Comparison of ENCODE assay signal across 8 cellular contexts in the genomic region with DNA sequence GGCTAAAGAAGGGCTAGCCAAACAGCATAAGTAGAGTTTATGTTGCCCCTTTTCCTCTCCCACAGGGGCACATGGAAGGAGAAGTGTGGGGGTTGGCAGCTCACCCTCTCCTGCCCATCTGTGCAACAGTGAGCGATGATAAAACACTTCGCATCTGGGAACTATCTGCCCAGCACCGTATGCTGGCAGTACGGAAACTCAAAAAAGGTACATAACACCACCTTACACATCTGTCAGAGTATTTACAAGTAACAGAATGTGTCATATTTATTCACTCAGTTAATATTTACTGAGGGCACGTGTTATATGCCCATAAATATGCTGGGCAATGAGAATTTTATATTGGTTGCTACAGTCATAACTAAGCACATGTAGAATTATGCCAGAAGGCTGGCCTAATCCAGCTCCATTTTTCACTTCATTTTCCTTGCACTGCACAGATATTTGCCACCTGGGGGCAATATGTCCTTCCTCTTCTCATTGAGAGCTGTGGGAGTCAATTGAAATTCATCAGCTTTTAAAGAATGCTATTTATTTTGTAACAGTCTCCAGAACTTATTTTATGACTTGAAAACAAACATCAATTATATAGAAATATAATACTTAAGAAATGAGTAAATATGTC.
DNase-seq lines count a peak whose midpoint lies in the region; ATAC-seq, FAIRE-seq and TF ChIP-seq lines count a peak whose summit lies in the region.

No MANE protein-coding gene starts in this region.

- TF ChIP-seq POLR2A in H54 (IDR thresholded peaks at IDR 0.05; ENCODE audit: low read depth, low read length) = no peak

- no peak for FAIRE-seq in H54 (lab: Jason Lieb, UNC)

- no peak for TF ChIP-seq CTCF in mucosa of descending colon (IDR thresholded peaks at IDR 0.05)

- no peaks in the 10 kb centered on the region for H3K36me3 ChIP-seq in mucosa of descending colon (ENCODE audit: low read depth)

- DNase-seq in Right ventricle myocardium inferior (ENCODE audit: missing footprints) (no peak), cardiac septum (ENCODE audit: low spot score) (no peak), NCI-H446 treated with DMSO at 0.1 percent for 48 hours (lab: John Stamatoyannopoulos, UW) (peak; percentile 55), dedifferentiated amniotic fluid mesenchymal stem cell (ENCODE audit: extremely low spot score) (peak; percentile 60), mucosa of descending colon (peak in 1 of 3 donors; percentile 38), H54 (ENCODE audit: insufficient read length, low spot score) (no peak), activated T-cell treated with anti-CD3 and anti-CD28 coated beads for 4 hours (no peak)

- intact Hi-C loops in Right ventricle myocardium inferior (cut with DNase I) = loop anchor here (5.0 kb wide), 1 partner anchor 268 kb away; no protein-coding TSS in a partner anchor
- intact Hi-C loops in cardiac septum (cut with DNase I) = loop anchor here (1.0 to 5.0 kb wide), 3 partner anchors 115 to 278 kb away; no protein-coding TSS in a partner anchor
- intact Hi-C loops in mucosa of descending colon (cut with DNase I, micrococcal nuclease) = no loop called here

- no peak overlapping the region for H3K4me3 ChIP-seq in mucosa of descending colon

- ATAC-seq in Right ventricle myocardium inferior (peak; percentile 72), mucosa of descending colon (peak; percentile 53), HG02938 (IDR thresholded peaks at IDR 0.05; ENCODE audit: unreplicated experiment) (no peak)

- no peaks in the 10 kb centered on the region for H3K9me3 ChIP-seq in mucosa of descending colon

- H3K4me1 ChIP-seq in mucosa of descending colon (ENCODE audit: low read depth) = peaks cover 4% of the 10 kb centered on the region

Comparison
In these comparisons a context has a peak if more than half of its experiments do, and no peak if none do; other contexts are left out.
1. DNase-seq: peak in NCI-H446 treated with DMSO at 0.1 percent for 48 hours (single experiment) and dedifferentiated amniotic fluid mesenchymal stem cell (single experiment); none in Right ventricle myocardium inferior (single experiment), cardiac septum (single experiment), H54 (single experiment) and activated T-cell treated with anti-CD3 and anti-CD28 coated beads for 4 hours (single experiment).
2. intact Hi-C loops: an anchor here in Right ventricle myocardium inferior (5.0 kb wide) and cardiac septum (1.0 to 5.0 kb wide); none called in mucosa of descending colon.